Comparison of ENCODE assay signal across 8 cellular contexts in genomic region chr10:98331888-98332287, GRCh38.
DNase-seq lines count a peak whose midpoint lies in the region; ATAC-seq and TF ChIP-seq lines count a peak whose summit lies in the region.

No MANE protein-coding gene starts in this region.

- H3K27ac ChIP-seq in heart right ventricle (no peak overlapping the region), upper lobe of right lung (no peak overlapping the region), ovary (no peak overlapping the region)

- intact Hi-C loops in heart right ventricle (cut with DNase I), result no loop called here
- intact Hi-C loops in left ventricle myocardium superior (cut with micrococcal nuclease), result no loop called here
- intact Hi-C loops in upper lobe of right lung (cut with DNase I), result no loop called here
- intact Hi-C loops in ovary (cut with DNase I), result no loop called here

- H3K36me3 Mint-ChIP-seq in effector memory CD8-positive, alpha-beta T cell (ENCODE audit: insufficient read depth), result no peaks in the 10 kb centered on the region

- H3K4me3 ChIP-seq in heart right ventricle (no peak overlapping the region), upper lobe of right lung (no peak overlapping the region), ovary (no peak overlapping the region)

- TF ChIP-seq CTCF in heart right ventricle (IDR thresholded peaks at IDR 0.05), result peak in 7 of 9 donors; percentile 19 to 46 (median 38)
- peak; percentile 32 for TF ChIP-seq CTCF in upper lobe of right lung (IDR thresholded peaks at IDR 0.05)
- TF ChIP-seq CTCF in ovary (IDR thresholded peaks at IDR 0.05), result no peak

- peaks cover under 1 to 6% of the 10 kb centered on the region in 2 donors for H3K27me3 Mint-ChIP-seq in effector memory CD8-positive, alpha-beta T cell

- H3K9me3 ChIP-seq in heart right ventricle (peaks cover 0 to 7% (median 0%) of the 10 kb centered on the region in 11 donors), upper lobe of right lung (no peaks in the 10 kb centered on the region), ovary (no peaks in the 10 kb centered on the region)

- WGBS in heart right ventricle, 2 donors, result 62 to 67% methylated on average over 6 of the region's 6 CpGs
- WGBS in ovary, 3 donors, result 62 to 77% (median 70%) methylated on average over 6 of the region's 6 CpGs

- peaks cover 0 to 6% (median 0%) of the 10 kb centered on the region in 7 donors for H3K27me3 ChIP-seq in heart right ventricle
- H3K27me3 ChIP-seq in upper lobe of right lung, result no peaks in the 10 kb centered on the region
- H3K27me3 ChIP-seq in ovary, result no peaks in the 10 kb centered on the region

- no peak overlapping the region for H3K4me3 Mint-ChIP-seq in effector memory CD8-positive, alpha-beta T cell

- ATAC-seq in heart right ventricle (no peak), left ventricle myocardium superior (no peak), upper lobe of right lung (peak; percentile 76), GM18511 (IDR thresholded peaks at IDR 0.05; ENCODE audit: unreplicated experiment) (no peak)
- ATAC-seq in effector memory CD8-positive, alpha-beta T cell (replicated peaks), result peak; percentile 51

- TF ChIP-seq EP300 in ovary (IDR thresholded peaks at IDR 0.05), result no peak

- peaks cover 0 to 2% of the 10 kb centered on the region in 2 donors for H3K4me1 Mint-ChIP-seq in effector memory CD8-positive, alpha-beta T cell (ENCODE audit: low read depth in 2 of 2)

- no peak for TF ChIP-seq POLR2A in ovary (IDR thresholded peaks at IDR 0.05)

- peaks cover 0 to 4% (median 0%) of the 10 kb centered on the region in 9 donors for H3K4me1 ChIP-seq in heart right ventricle
- peaks cover 5% of the 10 kb centered on the region for H3K4me1 ChIP-seq in upper lobe of right lung
- H3K4me1 ChIP-seq in ovary (ENCODE audit: insufficient read depth), result no peaks in the 10 kb centered on the region

- H3K36me3 ChIP-seq in heart right ventricle, result no peaks in the 10 kb centered on the region
- no peaks in the 10 kb centered on the region for H3K36me3 ChIP-seq in upper lobe of right lung
- H3K36me3 ChIP-seq in ovary, result no peaks in the 10 kb centered on the region

- no peak for DNase-seq in heart right ventricle
- DNase-seq in left ventricle myocardium superior, result no peak
- peak; percentile 7 to 55 for DNase-seq in NCI-H526 (lab: John Stamatoyannopoulos, UW)
- peak in 1 of 3 experiments; percentile 4 for DNase-seq in effector memory CD8-positive, alpha-beta T cell
- no peak for DNase-seq in upper lobe of right lung
- no peak for DNase-seq in AG08395 (ENCODE audit: low spot score)
- no peak for DNase-seq in ovary

- H3K9me3 Mint-ChIP-seq in effector memory CD8-positive, alpha-beta T cell, result no peaks in the 10 kb centered on the region

- H3K27ac Mint-ChIP-seq in effector memory CD8-positive, alpha-beta T cell, result no peak overlapping the region

Comparison
In these comparisons a context has a peak if more than half of its experiments do, and no peak if none do; other contexts are left out.
1. ATAC-seq: peak in effector memory CD8-positive, alpha-beta T cell (single experiment) and upper lobe of right lung (single experiment); none in heart right ventricle (0 of 8), left ventricle myocardium superior (single experiment) and GM18511 (single experiment).
2. DNase-seq: peak in NCI-H526 (2 of 2); none in heart right ventricle (0 of 2), left ventricle myocardium superior (single experiment), upper lobe of right lung (single experiment), AG08395 (single experiment) and ovary (0 of 5).
3. CTCF ChIP-seq: peak in heart right ventricle (7 of 9) and upper lobe of right lung (single experiment); none in ovary (0 of 3).